ENCODE assay signal across 8 cellular contexts in the genomic region with DNA sequence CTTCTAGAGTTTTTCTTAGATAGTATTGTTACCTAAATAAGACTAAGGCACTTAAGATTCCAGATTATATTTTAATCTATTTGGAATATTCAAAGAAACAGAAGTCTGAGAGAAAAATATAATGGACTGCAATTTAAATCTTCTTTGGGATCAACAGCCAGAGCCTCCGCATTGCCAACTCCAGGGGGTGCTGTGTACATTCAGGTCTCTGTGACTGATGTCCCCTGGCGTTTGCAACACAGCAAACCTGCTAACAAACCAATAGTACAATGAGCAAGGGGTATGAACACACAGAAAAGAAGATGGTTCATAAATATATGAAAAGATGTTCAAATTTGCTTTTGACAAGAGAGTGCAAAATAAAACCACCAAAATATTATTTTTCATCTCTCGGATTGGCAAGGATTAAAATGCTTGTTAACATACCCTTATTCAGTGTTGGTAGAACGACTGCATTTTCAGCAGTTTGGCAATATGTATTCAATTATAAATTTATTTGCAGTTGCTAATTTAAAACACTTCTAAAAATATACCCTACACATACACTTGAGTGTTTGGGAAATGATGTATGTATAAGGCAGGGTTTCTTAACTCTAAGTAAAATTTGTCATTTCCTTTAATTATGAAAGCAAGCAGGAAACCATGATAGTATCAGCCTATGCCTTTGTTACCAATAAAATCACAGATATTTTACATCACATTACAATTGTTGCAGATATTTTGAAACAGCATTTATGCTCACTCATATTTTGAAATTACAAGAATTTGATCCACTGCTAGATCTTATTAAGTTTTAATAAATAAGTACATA. TPM values are rescaled to one million over a fixed set of nuclear protein-coding genes. Genes with fewer than 3 reads are reported as not detected.
DNase-seq lines count a peak whose midpoint lies in the region; ATAC-seq and TF ChIP-seq lines count a peak whose summit lies in the region.

No MANE protein-coding gene starts in this region.

- H3K9me3 ChIP-seq in SJSA1 (replicated peaks) (no peaks in the 10 kb centered on the region), upper lobe of right lung (no peaks in the 10 kb centered on the region)

- H3K4me3 ChIP-seq in HFF-Myc (replicated peaks; ENCODE audit: low read depth, low read length) (no peak overlapping the region), SJSA1 (no peak overlapping the region), upper lobe of right lung (no peak overlapping the region)

- peak; percentile 49 for ATAC-seq in activated CD8-positive, alpha-beta memory T cell treated with anti-CD3 and anti-CD28 coated beads, Interleukin-2, amount 10 ng/mL, durations not matched to agents 7 days and 5 days
- peak; percentile 96 for ATAC-seq in upper lobe of right lung

- intact Hi-C loops in upper lobe of right lung (cut with DNase I), result loop anchor here (10.0 kb wide), 1 partner anchor 91 kb away; no protein-coding TSS in a partner anchor

- H3K27me3 Mint-ChIP-seq in activated CD8-positive, alpha-beta memory T cell treated with anti-CD3 and anti-CD28 coated beads, Interleukin-2, amount 10 ng/mL, durations not matched to agents 7 days and 5 days, result peaks cover 12% of the 10 kb centered on the region
- H3K27me3 Mint-ChIP-seq in mesothelial cell of epicardium (ENCODE audit: low read depth), result no peaks in the 10 kb centered on the region

- H3K27ac Mint-ChIP-seq in activated CD8-positive, alpha-beta memory T cell treated with anti-CD3 and anti-CD28 coated beads, Interleukin-2, amount 10 ng/mL, durations not matched to agents 7 days and 5 days, result no peak overlapping the region
- peak overlapping the region; percentile 43 for H3K27ac Mint-ChIP-seq in mesothelial cell of epicardium

- H3K27ac ChIP-seq in SJSA1 (no peak overlapping the region), upper lobe of right lung (no peak overlapping the region)

- no peaks in the 10 kb centered on the region for H3K9me3 Mint-ChIP-seq in activated CD8-positive, alpha-beta memory T cell treated with anti-CD3 and anti-CD28 coated beads, Interleukin-2, amount 10 ng/mL, durations not matched to agents 7 days and 5 days (ENCODE audit: low read depth)
- H3K9me3 Mint-ChIP-seq in mesothelial cell of epicardium, result peaks cover 10% of the 10 kb centered on the region

- H3K4me1 Mint-ChIP-seq in activated CD8-positive, alpha-beta memory T cell treated with anti-CD3 and anti-CD28 coated beads, Interleukin-2, amount 10 ng/mL, durations not matched to agents 7 days and 5 days, result no peaks in the 10 kb centered on the region
- H3K4me1 Mint-ChIP-seq in mesothelial cell of epicardium, result peaks cover 37% of the 10 kb centered on the region

- H3K4me1 ChIP-seq in SJSA1 (replicated peaks) (peaks cover 12% of the 10 kb centered on the region), upper lobe of right lung (peaks cover 28% of the 10 kb centered on the region)

- H3K36me3 ChIP-seq in SJSA1 (no peaks in the 10 kb centered on the region), upper lobe of right lung (no peaks in the 10 kb centered on the region)

- H3K27me3 ChIP-seq in SJSA1 (replicated peaks) (no peaks in the 10 kb centered on the region), upper lobe of right lung (no peaks in the 10 kb centered on the region)

- TF ChIP-seq CTCF in HFF-Myc (IDR thresholded peaks at IDR 0.05; ENCODE audit: low read depth, low read length, missing control alignments) (peak; percentile 93), mesothelial cell of epicardium (IDR thresholded peaks at IDR 0.05; ENCODE audit: unreplicated experiment) (peak; percentile 61), upper lobe of right lung (IDR thresholded peaks at IDR 0.05) (peak; percentile 89)

- no peak overlapping the region for H3K4me3 Mint-ChIP-seq in activated CD8-positive, alpha-beta memory T cell treated with anti-CD3 and anti-CD28 coated beads, Interleukin-2, amount 10 ng/mL, durations not matched to agents 7 days and 5 days
- H3K4me3 Mint-ChIP-seq in mesothelial cell of epicardium, result no peak overlapping the region

- CTCF ChIA-PET in activated CD8-positive, alpha-beta memory T cell treated with anti-CD3 and anti-CD28 coated beads, Interleukin-2, amount 10 ng/mL, durations not matched to agents 7 days and 5 days (lab: Charles Lee), result interaction anchor here (1.0 kb wide), 1 partner anchor 378 kb away, joined by 3 read pairs; no protein-coding TSS in a partner anchor

- DNase-seq in activated CD8-positive, alpha-beta memory T cell treated with anti-CD3 and anti-CD28 coated beads, Interleukin-2, amount 10 ng/mL, durations not matched to agents 7 days and 5 days, result peak; percentile 58
- no peak for DNase-seq in activated CD8-positive, alpha-beta memory T cell treated with anti-CD3 and anti-CD28 coated beads, Interleukin-2, amount 50 U/mL, for 48 hours
- DNase-seq in HFF-Myc (ENCODE audit: extremely low read depth, low read depth) (peak; percentile 78), NAMALWA (ENCODE audit: low spot score) (peak; percentile 84), SJSA1 (ENCODE audit: low read depth in 1 of 2, low spot score in 2 of 2) (peak; percentile 36 to 70), epidermal melanocyte (ENCODE audit: insufficient read length, low spot score) (peak; percentile 51), mesothelial cell of epicardium (ENCODE audit: low spot score in 2 of 2, unreplicated experiment in 2 of 2) (no peak), upper lobe of right lung (peak; percentile 83)

- H3K36me3 Mint-ChIP-seq in activated CD8-positive, alpha-beta memory T cell treated with anti-CD3 and anti-CD28 coated beads, Interleukin-2, amount 10 ng/mL, durations not matched to agents 7 days and 5 days, result no peaks in the 10 kb centered on the region
- peaks cover 2% of the 10 kb centered on the region for H3K36me3 Mint-ChIP-seq in mesothelial cell of epicardium

RNA-seq across cellular contexts. Expression of a gene that starts 16.1 kb away (rescaled TPM):
- not detected for total RNA-seq in activated CD8-positive, alpha-beta memory T cell treated with anti-CD3 and anti-CD28 coated beads, Interleukin-2, amount 10 ng/mL, durations not matched to agents 7 days and 5 days
- total RNA-seq in SJSA1 (2014; rRNA removed; shearing (Covaris generic)), result 117 and 140 TPM in 2 replicates
- total RNA-seq in mesothelial cell of epicardium, result 39.2 to 52.2 TPM (median 43.5 TPM) in 3 replicates
- 188 TPM for total RNA-seq in upper lobe of right lung

Comparison
In these comparisons a context has a peak if more than half of its experiments do, and no peak if none do; other contexts are left out.
1. DNase-seq: peak in activated CD8-positive, alpha-beta memory T cell treated with anti-CD3 and anti-CD28 coated beads, Interleukin-2, amount 10 ng/mL, durations not matched to agents 7 days and 5 days (single experiment), HFF-Myc (single experiment), NAMALWA (single experiment), SJSA1 (2 of 2), epidermal melanocyte (single experiment) and upper lobe of right lung (single experiment); none in activated CD8-positive, alpha-beta memory T cell treated with anti-CD3 and anti-CD28 coated beads, Interleukin-2, amount 50 U/mL, for 48 hours (single experiment) and mesothelial cell of epicardium (0 of 2).
2. RNA of a gene that starts 16.1 kb away (total RNA-seq): 188 TPM in upper lobe of right lung (single experiment), 117 to 140 TPM in SJSA1 and 39.2 to 52.2 TPM in mesothelial cell of epicardium; not detected in activated CD8-positive, alpha-beta memory T cell treated with anti-CD3 and anti-CD28 coated beads, Interleukin-2, amount 10 ng/mL, durations not matched to agents 7 days and 5 days; every median in the first group is over 10 times any median in the second.
3. Peak in every context shown above with its lines, with median percentiles within 50 percentile points of each other: CTCF ChIP-seq.